ENCODE assay signal across 1 cellular context in the genomic region with DNA sequence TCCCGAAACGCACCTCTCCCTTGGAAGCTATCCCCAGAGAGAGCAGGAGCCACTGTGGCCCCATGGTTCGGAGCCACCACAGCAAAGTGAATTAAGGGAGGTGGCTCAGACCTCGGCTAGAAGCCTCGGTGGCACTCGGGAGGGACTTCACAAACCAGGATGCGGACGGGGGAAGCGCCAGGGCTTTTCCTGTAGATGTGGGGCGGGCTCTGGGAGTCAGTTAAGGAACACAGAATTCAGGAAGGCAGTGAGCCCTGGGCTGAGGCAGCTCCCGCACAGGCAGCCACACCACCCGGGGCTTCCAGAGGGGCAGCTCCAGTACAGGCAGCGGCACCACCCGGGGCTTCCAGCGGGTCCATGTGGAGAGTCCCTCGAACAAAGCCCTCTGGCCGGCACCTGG.
TF ChIP-seq lines count a peak whose summit lies in the region.

No MANE protein-coding gene starts in this region.

TF ChIP-seq in HepG2, 621 proteins besides CTCF, POLR2A, EP300 and RAD21:
- TF ChIP-seq, protein P1, sequence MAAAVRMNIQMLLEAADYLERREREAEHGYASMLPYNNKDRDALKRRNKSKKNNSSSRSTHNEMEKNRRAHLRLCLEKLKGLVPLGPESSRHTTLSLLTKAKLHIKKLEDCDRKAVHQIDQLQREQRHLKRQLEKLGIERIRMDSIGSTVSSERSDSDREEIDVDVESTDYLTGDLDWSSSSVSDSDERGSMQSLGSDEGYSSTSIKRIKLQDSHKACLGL (CRISPR knock-in tag; IDR thresholded peaks at IDR 0.05), result no peak
- TF ChIP-seq HIVEP1 (CRISPR knock-in tag; IDR thresholded peaks at IDR 0.05) (no peak), BORCS8-MEF2B (CRISPR knock-in tag; IDR thresholded peaks at IDR 0.05) (no peak), TGIF2 (CRISPR knock-in tag; IDR thresholded peaks at IDR 0.05) (no peak), REL (CRISPR knock-in tag; conservative IDR thresholded peaks at IDR 0.05) (no peak)
